In the genomic region with DNA sequence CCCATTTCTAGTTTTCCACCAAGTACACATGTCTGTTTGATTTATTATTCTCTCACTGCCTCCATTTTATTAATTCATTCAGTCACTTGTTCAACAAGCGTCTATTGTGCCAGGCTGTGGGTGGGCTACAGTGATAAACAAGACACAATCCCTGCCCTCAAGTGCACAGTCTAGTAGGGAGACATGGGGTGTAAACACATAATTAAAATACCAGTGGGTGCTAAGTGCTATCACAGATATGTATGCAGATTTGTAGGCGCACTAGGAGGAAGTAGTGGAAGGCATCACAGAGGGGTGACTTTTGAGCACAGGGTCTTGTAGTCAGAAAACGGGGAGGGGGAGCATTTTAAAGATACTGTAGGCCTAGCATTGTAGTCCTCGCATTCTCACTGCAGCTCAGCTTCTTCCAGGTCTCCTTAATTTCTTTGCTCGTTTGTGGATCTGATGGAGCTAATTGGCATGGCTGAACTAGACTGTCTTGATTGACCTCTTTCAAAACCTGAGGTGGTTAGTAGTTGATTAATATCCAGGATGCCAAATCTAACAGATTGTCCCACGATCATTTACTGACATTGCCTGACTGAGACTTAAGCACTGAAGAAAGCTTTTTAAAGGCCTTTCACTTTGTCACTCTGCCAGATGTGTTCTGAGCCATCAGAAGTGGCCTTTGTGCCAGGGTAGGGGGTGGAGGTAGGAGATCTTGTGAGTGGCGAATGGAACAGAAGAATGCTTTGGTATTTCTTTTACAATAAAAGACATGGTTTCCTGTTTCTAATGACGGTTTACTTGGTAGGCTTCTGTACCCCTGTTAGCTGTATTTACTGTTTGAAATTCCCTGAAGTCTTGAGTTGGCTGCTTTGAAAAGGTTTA, we compare ENCODE assay signal across 10 cellular contexts.
DNase-seq lines count a peak whose midpoint lies in the region; ATAC-seq and TF ChIP-seq lines count a peak whose summit lies in the region.
"Had no signal": no experiment of that assay in that cellular context is flagged by ENCODE, and none has a peak within 500 bp of the region (broad histone marks: within the 10 kb centered on the region; RNA-seq: fewer than 3 reads in every experiment).

No MANE protein-coding gene starts in this region.

- no peak for DNase-seq in CD4-positive, alpha-beta memory T cell
- peak in 5 of 61 donors; percentile 5 to 32 (median 11) for DNase-seq in caudate nucleus (lab: John Stamatoyannopoulos, UW)
- no peak for DNase-seq in naive thymus-derived CD4-positive, alpha-beta T cell
- DNase-seq in RKO (ENCODE audit: low spot score), result no peak
- DNase-seq in NCI-H526 (lab: John Stamatoyannopoulos, UW), result no peak
- no peak for DNase-seq in DMS53 treated with DMSO at 0.1 percent for 48 hours (lab: John Stamatoyannopoulos, UW; ENCODE audit: unreplicated experiment)
- DNase-seq: EL, RPMI8226 had no signal

- no peaks in the 10 kb centered on the region for H3K9me3 Mint-ChIP-seq in CD4-positive, alpha-beta memory T cell
- no peaks in the 10 kb centered on the region for H3K9me3 Mint-ChIP-seq in naive thymus-derived CD4-positive, alpha-beta T cell

- H3K9me2 ChIP-seq in Loucy (replicated peaks; ENCODE audit: low read depth, low read length), result no peaks in the 10 kb centered on the region

- peaks cover 12% of the 10 kb centered on the region; the same call in 1 of the 2 replicates for H3F3A ChIP-seq in Loucy (ENCODE audit: low read depth)

- H4K20me1 ChIP-seq in Loucy (ENCODE audit: insufficient read depth, low read length, poor library complexity, severe bottlenecking), result no peaks in the 10 kb centered on the region

- no peak for TF ChIP-seq CTCF in Loucy (conservative IDR thresholded peaks at IDR 0.05; ENCODE audit: low read length)

- peaks cover 48 to 72% (median 59%) of the 10 kb centered on the region in 4 donors for H3K4me1 Mint-ChIP-seq in CD4-positive, alpha-beta memory T cell
- peaks cover 38 to 88% (median 85%) of the 10 kb centered on the region in 7 donors for H3K4me1 Mint-ChIP-seq in naive thymus-derived CD4-positive, alpha-beta T cell

- no peak for ATAC-seq in naive thymus-derived CD4-positive, alpha-beta T cell
- ATAC-seq in GM21360 (IDR thresholded peaks at IDR 0.05; ENCODE audit: unreplicated experiment), result no peak

- intact Hi-C loops in CD4-positive, alpha-beta memory T cell (cut with micrococcal nuclease), result no loop called here
- intact Hi-C loops in naive thymus-derived CD4-positive, alpha-beta T cell (cut with micrococcal nuclease), result no loop called here

- H3K27me3 ChIP-seq in CD4-positive, alpha-beta memory T cell (ENCODE audit: insufficient read depth, low read length), result no peaks in the 10 kb centered on the region
- no peaks in the 10 kb centered on the region for H3K27me3 ChIP-seq in Loucy (ENCODE audit: insufficient read depth, low read length, poor library complexity, severe bottlenecking)
- H3K27me3 ChIP-seq in naive thymus-derived CD4-positive, alpha-beta T cell (ENCODE audit: control insufficient read depth in 2 of 2, insufficient read depth in 2 of 2, low read length in 2 of 2), result no peaks in the 10 kb centered on the region

- CTCF ChIA-PET in CD4-positive, alpha-beta memory T cell (lab: Charles Lee; ENCODE audit: partially characterized antibody), result interaction anchor here (0.5 to 1.4 kb wide), 2 partner anchors 17 to 284 kb away, joined by 3 to 4 read pairs; no protein-coding TSS in a partner anchor
- CTCF ChIA-PET in naive thymus-derived CD4-positive, alpha-beta T cell (lab: Charles Lee), result interaction anchor here (1.2 to 1.3 kb wide), 2 partner anchors 115 to 117 kb away, joined by 3 to 4 read pairs; partner anchors contain the start of gene DIP2B

- peaks cover 86% of the 10 kb centered on the region for H3K79me2 ChIP-seq in Loucy (ENCODE audit: insufficient read depth, low read length)

- peak overlapping the region in 5 of 8 donors; percentile 2 to 47 (median 8) for H3K4me3 Mint-ChIP-seq in CD4-positive, alpha-beta memory T cell
- peak overlapping the region; percentile 9 to 69 (median 53) for H3K4me3 Mint-ChIP-seq in naive thymus-derived CD4-positive, alpha-beta T cell

- no peaks in the 10 kb centered on the region for H3K27me3 Mint-ChIP-seq in CD4-positive, alpha-beta memory T cell
- no peaks in the 10 kb centered on the region for H3K27me3 Mint-ChIP-seq in naive thymus-derived CD4-positive, alpha-beta T cell

- peak overlapping the region; percentile 69 for H3K9ac ChIP-seq in Loucy (ENCODE audit: low read depth, low read length, poor library complexity, severe bottlenecking)

- POLR2A ChIA-PET in CD4-positive, alpha-beta memory T cell (lab: Charles Lee; ENCODE audit: partially characterized antibody), result no interaction called here
- POLR2A ChIA-PET in naive thymus-derived CD4-positive, alpha-beta T cell (lab: Charles Lee), result interaction anchor here (0.7 to 1.3 kb wide), 3 partner anchors 112 to 1251 kb away, joined by 3 read pairs; no protein-coding TSS in a partner anchor

- peak overlapping the region; percentile 79 for H3K4me2 ChIP-seq in Loucy (ENCODE audit: low read depth, low read length, poor library complexity, severe bottlenecking)

- no peak overlapping the region for H3K4me3 ChIP-seq in CD4-positive, alpha-beta memory T cell (ENCODE audit: low read length in 2 of 2)
- H3K4me3 ChIP-seq in Loucy (ENCODE audit: low read length, poor library complexity, severe bottlenecking), result peak overlapping the region; percentile 59
- H3K4me3 ChIP-seq in naive thymus-derived CD4-positive, alpha-beta T cell (ENCODE audit: low read length), result no peak overlapping the region

- peaks cover 3 to 4% of the 10 kb centered on the region in 2 donors for H3K36me3 Mint-ChIP-seq in CD4-positive, alpha-beta memory T cell
- peaks cover 0 to 10% (median 4%) of the 10 kb centered on the region in 5 donors for H3K36me3 Mint-ChIP-seq in naive thymus-derived CD4-positive, alpha-beta T cell

- peaks cover under 1% of the 10 kb centered on the region for H3K36me3 ChIP-seq in CD4-positive, alpha-beta memory T cell (ENCODE audit: insufficient read depth, low read length)
- H3K36me3 ChIP-seq in Loucy (ENCODE audit: insufficient read depth, low read length), result peaks cover 9% of the 10 kb centered on the region; the same call in 1 of the 2 replicates
- H3K36me3 ChIP-seq in naive thymus-derived CD4-positive, alpha-beta T cell (ENCODE audit: control insufficient read depth in 2 of 3, insufficient read depth in 3 of 3, low read length in 3 of 3), result peaks cover 0 to 5% (median 0%) of the 10 kb centered on the region in 3 experiments

- no peak overlapping the region for H3K27ac ChIP-seq in CD4-positive, alpha-beta memory T cell (ENCODE audit: low read depth, low read length)
- peak overlapping the region; percentile 45 for H3K27ac ChIP-seq in caudate nucleus (ENCODE audit: low read depth, low read length)
- peak overlapping the region; percentile 9 for H3K27ac ChIP-seq in naive thymus-derived CD4-positive, alpha-beta T cell (ENCODE audit: low read depth, low read length)

- peak overlapping the region in 5 of 7 donors; percentile 38 to 87 (median 70) for H3K27ac Mint-ChIP-seq in CD4-positive, alpha-beta memory T cell
- H3K27ac Mint-ChIP-seq in naive thymus-derived CD4-positive, alpha-beta T cell, result peak overlapping the region in 8 of 9 donors; percentile 29 to 94 (median 79)

- H3K9me3 ChIP-seq in CD4-positive, alpha-beta memory T cell (ENCODE audit: control insufficient read depth in 1 of 2, low read length in 2 of 2), result no peaks in the 10 kb centered on the region
- no peaks in the 10 kb centered on the region for H3K9me3 ChIP-seq in Loucy (ENCODE audit: insufficient read depth, low read depth, low read length)
- no peaks in the 10 kb centered on the region for H3K9me3 ChIP-seq in naive thymus-derived CD4-positive, alpha-beta T cell (ENCODE audit: control insufficient read depth in 2 of 3, low read length in 3 of 3)

- H2AFZ ChIP-seq in Loucy (ENCODE audit: low read length), result no peak overlapping the region

- H3K4me1 ChIP-seq in CD4-positive, alpha-beta memory T cell (ENCODE audit: insufficient read depth, low read length), result peaks cover 44% of the 10 kb centered on the region
- H3K4me1 ChIP-seq in Loucy (ENCODE audit: insufficient read depth, low read length, poor library complexity, severe bottlenecking), result peaks cover 85% of the 10 kb centered on the region
- H3K4me1 ChIP-seq in naive thymus-derived CD4-positive, alpha-beta T cell (ENCODE audit: control insufficient read depth in 2 of 2, insufficient read depth in 2 of 2, low read length in 2 of 2), result peaks cover 10 to 41% of the 10 kb centered on the region in 2 donors
